Comparison of ENCODE assay signal across 8 cellular contexts in the genomic region with DNA sequence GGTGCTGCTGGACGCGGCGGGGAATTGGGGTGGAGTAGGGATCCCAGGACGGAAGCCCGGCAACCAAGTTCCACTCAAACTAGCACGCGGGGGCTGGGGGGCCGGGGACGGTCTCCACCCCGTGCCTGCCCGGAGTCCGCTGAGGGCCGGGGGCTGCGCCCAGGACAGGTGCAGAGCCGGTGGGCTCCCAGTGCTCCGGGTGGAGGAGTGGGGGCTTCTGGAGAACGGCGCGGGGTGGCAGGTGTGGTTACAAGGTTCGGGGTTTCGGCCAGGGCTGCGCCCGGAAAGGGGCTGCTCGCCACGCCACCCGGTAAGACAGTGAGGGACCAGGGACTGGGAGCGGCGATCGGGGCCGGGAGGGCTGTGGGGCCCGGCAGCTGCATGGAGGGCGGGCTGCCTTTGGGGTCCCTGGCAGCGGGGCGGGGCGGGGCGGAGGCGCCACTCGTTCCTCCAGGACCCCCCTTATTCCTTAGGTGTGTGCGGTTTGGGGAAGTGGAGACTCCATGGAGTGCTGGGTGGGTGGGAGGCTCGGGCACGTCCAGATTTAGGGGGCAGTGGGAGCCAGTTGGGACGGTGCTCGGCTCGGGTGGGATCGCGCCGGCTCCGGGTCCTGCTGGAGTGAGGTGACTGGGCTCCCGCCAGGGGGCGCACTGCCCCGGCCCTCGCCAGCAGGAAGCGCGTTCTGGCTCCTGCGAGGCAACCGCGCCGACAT. TPM values are rescaled to one million over a fixed set of nuclear protein-coding genes. Genes with fewer than 3 reads are reported as not detected.
DNase-seq lines count a peak whose midpoint lies in the region; TF ChIP-seq lines count a peak whose summit lies in the region.

No MANE protein-coding gene starts in this region.

- no peak overlapping the region for H3K27ac ChIP-seq in BLaER1
- peak overlapping the region in 1 of 2 experiments; percentile 92; a peak in 2 of 4 replicates for H3K27ac ChIP-seq in SK-N-SH (ENCODE audit: low read depth in 2 of 2, low read length in 1 of 2)
- H3K27ac ChIP-seq in cardiac muscle cell = peak overlapping the region; percentile 87
- no peak overlapping the region for H3K27ac ChIP-seq in parathyroid adenoma
- peak overlapping the region; percentile 59 to 60 for H3K27ac ChIP-seq in tibial artery

- H4K20me1 ChIP-seq in BLaER1 (peaks cover 6% of the 10 kb centered on the region; the same call in 1 of the 2 replicates), SK-N-SH (ENCODE audit: insufficient read depth) (no peaks in the 10 kb centered on the region)

- TF ChIP-seq EP300 in Ishikawa (IDR thresholded peaks at IDR 0.05; ENCODE audit: borderline replicate concordance) (no peak), SK-N-SH (IDR thresholded peaks at IDR 0.05; ENCODE audit: borderline replicate concordance in 1 of 2, low read depth in 1 of 2, low read length in 1 of 2) (no peak)

- H3K36me3 Mint-ChIP-seq in activated naive CD8-positive, alpha-beta T cell = no peaks in the 10 kb centered on the region

- H3K27me3 Mint-ChIP-seq in activated naive CD8-positive, alpha-beta T cell = no peaks in the 10 kb centered on the region

- H3K4me3 ChIP-seq in BLaER1 (peak overlapping the region; percentile 74), SK-N-SH (ENCODE audit: low read depth in 2 of 2, low read length in 1 of 2) (peak overlapping the region; percentile 61 to 62), cardiac muscle cell (peak overlapping the region; percentile 99), parathyroid adenoma (ENCODE audit: low read depth, low read length) (peak overlapping the region; percentile 47), tibial artery (peak overlapping the region; percentile 61 to 73)

- no peaks in the 10 kb centered on the region for H3F3A ChIP-seq in SK-N-SH (replicated peaks; ENCODE audit: insufficient read depth)

- intact Hi-C loops in tibial artery (cut with DNase I; ENCODE audit: low total_unique reads) = loop anchor here (2.0 to 10.0 kb wide), 5 partner anchors 55 to 185 kb away; partner anchors contain the start of gene CD82

- DNase-seq in GM19240 (ENCODE audit: insufficient read length, low spot score) (peak; percentile 95), SK-N-SH (peak; percentile 92), cardiac muscle cell (ENCODE audit: low read depth in 1 of 2, low spot score in 1 of 2) (peak; percentile 84 to 93), tibial artery (peak; percentile 72 to 89)

- WGBS in SK-N-SH (ENCODE audit: low lambda C conversion rate) = 0% methylated on average over 21 of the region's 58 CpGs

- H3K9me3 Mint-ChIP-seq in activated naive CD8-positive, alpha-beta T cell (ENCODE audit: low read depth) = no peaks in the 10 kb centered on the region

- CTCF ChIA-PET in SK-N-SH (lab: Yijun Ruan, JAX) = interaction anchor here (0.5 to 2.3 kb wide), 11 partner anchors 12 to 184 kb away, joined by 3 to 13 read pairs (median 3); no protein-coding TSS in a partner anchor

- no peaks in the 10 kb centered on the region for H3K9me2 ChIP-seq in SK-N-SH

- TF ChIP-seq CTCF in SK-N-SH (IDR thresholded peaks at IDR 0.05) = peak; percentile 80
- TF ChIP-seq CTCF in cardiac muscle cell (IDR thresholded peaks at IDR 0.05; ENCODE audit: low read depth, low read length) = peak; percentile 85
- TF ChIP-seq CTCF in parathyroid adenoma (IDR thresholded peaks at IDR 0.05) = peak; percentile 65
- TF ChIP-seq CTCF in tibial artery (IDR thresholded peaks at IDR 0.05) = peak; percentile 94 to 96

- TF ChIP-seq RAD21 in Ishikawa (IDR thresholded peaks at IDR 0.05; ENCODE audit: low read depth) = peak; percentile 68
- peak; percentile 85 for TF ChIP-seq RAD21 in SK-N-SH (IDR thresholded peaks at IDR 0.05; ENCODE audit: low read length)

- H2AFZ ChIP-seq in SK-N-SH (ENCODE audit: low read depth) (peak overlapping the region; percentile 74; the same call in 1 of the 2 replicates), parathyroid adenoma (peak overlapping the region; percentile 58)

- H3K27me3 ChIP-seq in BLaER1 = peaks cover 57% of the 10 kb centered on the region
- H3K27me3 ChIP-seq in SK-N-SH (ENCODE audit: insufficient read depth) = peaks cover 25% of the 10 kb centered on the region; the same call in 1 of the 2 replicates
- no peaks in the 10 kb centered on the region for H3K27me3 ChIP-seq in cardiac muscle cell
- H3K27me3 ChIP-seq in parathyroid adenoma (ENCODE audit: control insufficient read depth, insufficient read depth, low read length) = no peaks in the 10 kb centered on the region
- H3K27me3 ChIP-seq in tibial artery = peaks cover 0 to 2% of the 10 kb centered on the region in 2 donors

- no peaks in the 10 kb centered on the region for H3K36me3 ChIP-seq in BLaER1
- no peaks in the 10 kb centered on the region for H3K36me3 ChIP-seq in SK-N-SH (replicated peaks in 1 of 2; ENCODE audit: control insufficient read depth in 1 of 2, insufficient read depth in 2 of 2, low read length in 1 of 2)
- H3K36me3 ChIP-seq in cardiac muscle cell = no peaks in the 10 kb centered on the region
- no peaks in the 10 kb centered on the region for H3K36me3 ChIP-seq in parathyroid adenoma (ENCODE audit: control insufficient read depth, insufficient read depth, low read length)
- no peaks in the 10 kb centered on the region for H3K36me3 ChIP-seq in tibial artery

- H3K9ac ChIP-seq in BLaER1 = peak overlapping the region; percentile 57; the same call in 1 of the 2 replicates
- H3K9ac ChIP-seq in SK-N-SH = no peak overlapping the region
- H3K9ac ChIP-seq in parathyroid adenoma = no peak overlapping the region

- H3K9me3 ChIP-seq in BLaER1 (no peaks in the 10 kb centered on the region), SK-N-SH (no peaks in the 10 kb centered on the region), cardiac muscle cell (ENCODE audit: low read depth) (no peaks in the 10 kb centered on the region), parathyroid adenoma (ENCODE audit: control insufficient read depth, low read length) (no peaks in the 10 kb centered on the region), tibial artery (no peaks in the 10 kb centered on the region)

- H3K27ac Mint-ChIP-seq in activated naive CD8-positive, alpha-beta T cell = no peak overlapping the region

- H3K4me1 ChIP-seq in BLaER1 (peaks cover 20% of the 10 kb centered on the region), SK-N-SH (ENCODE audit: control insufficient read depth in 1 of 2, insufficient read depth in 2 of 2, low read depth in 1 of 2, low read length in 1 of 2) (peaks cover 5 to 56% of the 10 kb centered on the region in 2 experiments; a peak in 3 of 4 replicates), cardiac muscle cell (ENCODE audit: low read depth) (peaks cover 50% of the 10 kb centered on the region), parathyroid adenoma (no peaks in the 10 kb centered on the region), tibial artery (peaks cover 0 to 33% (median 23%) of the 10 kb centered on the region in 4 donors)

- H3K4me3 Mint-ChIP-seq in activated naive CD8-positive, alpha-beta T cell = peak overlapping the region; percentile 85

- H3K4me1 Mint-ChIP-seq in activated naive CD8-positive, alpha-beta T cell (ENCODE audit: low read depth) = peaks cover 27% of the 10 kb centered on the region

- no peaks in the 10 kb centered on the region for H3K79me2 ChIP-seq in SK-N-SH (ENCODE audit: insufficient read depth)
- no peaks in the 10 kb centered on the region for H3K79me2 ChIP-seq in parathyroid adenoma

- H3K4me2 ChIP-seq in BLaER1 = peak overlapping the region; percentile 100
- peak overlapping the region; percentile 95 for H3K4me2 ChIP-seq in SK-N-SH
- peak overlapping the region; percentile 71 for H3K4me2 ChIP-seq in parathyroid adenoma (ENCODE audit: low read length)

- POLR2A ChIA-PET in SK-N-SH (lab: Yijun Ruan, JAX) = interaction anchor here (1.0 kb wide), 1 partner anchor 28 kb away, joined by 3 read pairs; no protein-coding TSS in a partner anchor

TF ChIP-seq in Ishikawa, 13 proteins besides CTCF, POLR2A, EP300 and RAD21:
- no peak for TF ChIP-seq USF1 (IDR thresholded peaks at IDR 0.05)
- TF ChIP-seq ZBTB7A (IDR thresholded peaks at IDR 0.05; ENCODE audit: low read depth) = peak; percentile 80
- TF ChIP-seq, protein P1, sequence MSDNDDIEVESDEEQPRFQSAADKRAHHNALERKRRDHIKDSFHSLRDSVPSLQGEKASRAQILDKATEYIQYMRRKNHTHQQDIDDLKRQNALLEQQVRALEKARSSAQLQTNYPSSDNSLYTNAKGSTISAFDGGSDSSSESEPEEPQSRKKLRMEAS (IDR thresholded peaks at IDR 0.05) = peak; percentile 58
- TF ChIP-seq EGR1 (IDR thresholded peaks at IDR 0.05) = no peak
- no peak for TF ChIP-seq TCF12 (IDR thresholded peaks at IDR 0.05; ENCODE audit: low read depth)
- no peak for TF ChIP-seq CREB1 (IDR thresholded peaks at IDR 0.05; ENCODE audit: low read depth)

TF ChIP-seq in SK-N-SH, 30 proteins besides CTCF, POLR2A, EP300 and RAD21 (continues in another document):
- TF ChIP-seq, protein P2, sequence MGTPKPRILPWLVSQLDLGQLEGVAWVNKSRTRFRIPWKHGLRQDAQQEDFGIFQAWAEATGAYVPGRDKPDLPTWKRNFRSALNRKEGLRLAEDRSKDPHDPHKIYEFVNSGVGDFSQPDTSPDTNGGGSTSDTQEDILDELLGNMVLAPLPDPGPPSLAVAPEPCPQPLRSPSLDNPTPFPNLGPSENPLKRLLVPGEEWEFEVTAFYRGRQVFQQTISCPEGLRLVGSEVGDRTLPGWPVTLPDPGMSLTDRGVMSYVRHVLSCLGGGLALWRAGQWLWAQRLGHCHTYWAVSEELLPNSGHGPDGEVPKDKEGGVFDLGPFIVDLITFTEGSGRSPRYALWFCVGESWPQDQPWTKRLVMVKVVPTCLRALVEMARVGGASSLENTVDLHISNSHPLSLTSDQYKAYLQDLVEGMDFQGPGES (IDR thresholded peaks at IDR 0.05; ENCODE audit: low read depth, low read length) = no peak
- TF ChIP-seq ZBTB33 (IDR thresholded peaks at IDR 0.05; ENCODE audit: borderline replicate concordance, low read depth) = no peak
- TF ChIP-seq FOXM1 (IDR thresholded peaks at IDR 0.05; ENCODE audit: low read depth) = no peak
- TF ChIP-seq NFIC (IDR thresholded peaks at IDR 0.05; ENCODE audit: borderline replicate concordance) = no peak

RNA-seq across cellular contexts. Expression of gene TSPAN18, which starts 0.8 kb away (rescaled TPM):
- polyA plus RNA-seq in SK-N-SH (2012; rRNA removed) = 0.72 and 1.3 TPM in 2 replicates
- polyA plus RNA-seq in SK-N-SH (2012; cell fraction: cytosol; rRNA removed) = 0.91 and 1.8 TPM in 2 replicates
- polyA plus RNA-seq in SK-N-SH (2012; cell fraction: nucleus; rRNA removed) = 0.81 and 1.2 TPM in 2 replicates
- 48.1 and 68.6 TPM in 2 replicates for total RNA-seq in cardiac muscle cell
- 82.8 and 122 TPM in 2 replicates for polyA plus RNA-seq in cardiac muscle cell

Comparison
In these comparisons a context has a peak if more than half of its experiments do, and no peak if none do; other contexts are left out.
1. H3K27ac ChIP-seq: peak in cardiac muscle cell (single experiment) and tibial artery (2 of 2); none in BLaER1 (single experiment) and parathyroid adenoma (single experiment).
2. H3K4me3 ChIP-seq: peak in every context shown above with its lines; median percentile 99 in cardiac muscle cell; 74 in BLaER1; 67 in tibial artery; 62 in SK-N-SH; 47 in parathyroid adenoma.
3. RNA of gene TSPAN18, which starts 0.8 kb away (polyA plus RNA-seq): 82.8 to 122 TPM in cardiac muscle cell; 0.72 to 1.8 TPM in SK-N-SH; every median in the first group is over 10 times any median in the second.
4. Peak in every context shown above with its lines, with median percentiles within 50 percentile points of each other: H3K4me2 ChIP-seq, DNase-seq and CTCF ChIP-seq.